ENCODE assay signal across 10 cellular contexts in genomic region chr5:175867587-175868347, GRCh38. TPM values are rescaled to one million over a fixed set of nuclear protein-coding genes. Genes with fewer than 3 reads are reported as not detected.
DNase-seq lines count a peak whose midpoint lies in the region; ATAC-seq, FAIRE-seq and TF ChIP-seq lines count a peak whose summit lies in the region.
"Had no signal": no experiment of that assay in that cellular context is flagged by ENCODE, and none has a peak within 500 bp of the region (broad histone marks: within the 10 kb centered on the region; RNA-seq: fewer than 3 reads in every experiment).

No MANE protein-coding gene starts in this region.

- H3K79me2 ChIP-seq in K562 (ENCODE audit: control insufficient read depth, insufficient read depth, low read length): no peaks in the 10 kb centered on the region

- H3K4me1 ChIP-seq in K562 (replicated peaks in 1 of 2; ENCODE audit: control insufficient read depth in 2 of 2, insufficient read depth in 2 of 2, low read length in 2 of 2): peaks cover 0 to 13% of the 10 kb centered on the region in 2 experiments; a peak in 2 of 5 replicates
- no peaks in the 10 kb centered on the region for H3K4me1 ChIP-seq in small intestine (ENCODE audit: control insufficient read depth in 2 of 2, insufficient read depth in 1 of 2, low read depth in 1 of 2, low read length in 1 of 2)
- peaks cover 0 to 15% (median 14%) of the 10 kb centered on the region in 6 donors for H3K4me1 ChIP-seq in spleen

- no peak for TF ChIP-seq EP300 in K562 (IDR thresholded peaks at IDR 0.05; ENCODE audit: low read length)

- H3K27me3 ChIP-seq in K562 (ENCODE audit: control insufficient read depth in 2 of 2, insufficient read depth in 2 of 2, low read length in 2 of 2) (peaks cover 0 to 4% of the 10 kb centered on the region in 2 experiments; a peak in 1 of 5 replicates), small intestine (ENCODE audit: control insufficient read depth in 2 of 2, insufficient read depth in 2 of 2, low read length in 2 of 2) (peaks cover 0 to 4% of the 10 kb centered on the region in 2 donors), spleen (replicated peaks in 1 of 7) (peaks cover 0 to 61% (median 23%) of the 10 kb centered on the region in 7 donors)

- H3K9me3 ChIP-seq in K562 (replicated peaks; ENCODE audit: control insufficient read depth, insufficient read depth, low read depth, low read length) (no peaks in the 10 kb centered on the region), small intestine (ENCODE audit: control insufficient read depth, low read depth) (no peaks in the 10 kb centered on the region), spleen (no peaks in the 10 kb centered on the region)

- no peak overlapping the region for H3K27ac Mint-ChIP-seq in activated CD4-positive, alpha-beta T cell treated with anti-CD3 and anti-CD28 coated beads, Interleukin-2, amount 10 ng/mL, durations not matched to agents 7 days and 5 days
- H3K27ac Mint-ChIP-seq: CD4-positive, alpha-beta T cell had no signal

- DNase-seq in activated CD4-positive, alpha-beta T cell treated with anti-CD3 and anti-CD28 coated beads for 48 hours: peak; percentile 41
- no peak for DNase-seq in activated CD4-positive, alpha-beta T cell treated with anti-CD3 and anti-CD28 coated beads, Interleukin-2, amount 10 ng/mL, durations not matched to agents 7 days and 5 days
- DNase-seq in NCI-H1105 (lab: John Stamatoyannopoulos, UW) (peak; percentile 31), K562 (ENCODE audit: extremely low read depth in 1 of 4, low spot score in 3 of 4) (peak; percentile 35 to 43 (median 40)), small intestine (peak; percentile 82), SKM-1 (lab: John Stamatoyannopoulos, UW; ENCODE audit: unreplicated experiment) (no peak), spleen (no peak)
- DNase-seq: CD4-positive, alpha-beta T cell had no signal

- H2AFZ ChIP-seq in K562 (ENCODE audit: low read depth, low read length): no peak overlapping the region

- FAIRE-seq in K562 (lab: Jason Lieb, UNC) (no peak), small intestine (lab: Jason Lieb, UNC) (no peak)

- under 1% methylated on average over 16 of the region's 16 CpGs for WGBS in K562 (ENCODE audit: insufficient coverage, low coverage, missing lambda C conversion rate)
- 46 to 57% (median 48%) methylated on average over 16 of the region's 16 CpGs for WGBS in small intestine, 3 donors
- 55 to 70% (median 64%) methylated on average over 12 to 16 of the region's 16 CpGs for WGBS in spleen, 5 donors

- intact Hi-C loops in K562 (cut with micrococcal nuclease) (no loop called here), spleen (cut with DNase I; ENCODE audit: low total_unique reads) (no loop called here)

- TF ChIP-seq POLR2A in K562 (conservative IDR thresholded peaks at IDR 0.05) (no peak), spleen (IDR thresholded peaks at IDR 0.05) (no peak)

- H3K27me3 Mint-ChIP-seq in activated CD4-positive, alpha-beta T cell treated with anti-CD3 and anti-CD28 coated beads, Interleukin-2, amount 10 ng/mL, durations not matched to agents 7 days and 5 days: peaks cover 20% of the 10 kb centered on the region

- TF ChIP-seq CTCF in K562 (IDR thresholded peaks at IDR 0.05 in 2 of 3, conservative IDR thresholded peaks at IDR 0.05 in 1 of 3; ENCODE audit: insufficient read depth in 2 of 3, low read depth in 1 of 3, low read length in 3 of 3) (peak in 2 of 3 experiments; percentile 36 to 37; a peak in 4 of 6 replicates), spleen (IDR thresholded peaks at IDR 0.05 in 8 of 11, conservative IDR thresholded peaks at IDR 0.05 in 3 of 11) (no peak)

- no peaks in the 10 kb centered on the region for H3K9me3 Mint-ChIP-seq in activated CD4-positive, alpha-beta T cell treated with anti-CD3 and anti-CD28 coated beads, Interleukin-2, amount 10 ng/mL, durations not matched to agents 7 days and 5 days
- H3K9me3 Mint-ChIP-seq: CD4-positive, alpha-beta T cell had no signal

- no peak overlapping the region for H3K27ac ChIP-seq in K562 (ENCODE audit: extremely low read depth, low read depth, low read length)
- H3K27ac ChIP-seq in small intestine (ENCODE audit: low read depth in 1 of 2, low read length in 1 of 2): no peak overlapping the region
- no peak overlapping the region for H3K27ac ChIP-seq in spleen
- H3K27ac ChIP-seq: KMS-11 had no signal

- BruUV-seq in K562 (replicated peaks; lab: Mats Ljungman, UMichigan): no TSS peak

- in situ Hi-C loops in K562 (cut with MboI): no loop called here

- TF ChIP-seq RAD21 in K562 (CRISPR knock-in tag; conservative IDR thresholded peaks at IDR 0.05 in 1 of 2, IDR thresholded peaks at IDR 0.05 in 1 of 2): 0 out of 4 replicates have a peak, but pooled peaks of 1 of the 2 experiments have one; percentile 22

- ATAC-seq in K562 (peak; percentile 63), GM21526 (IDR thresholded peaks at IDR 0.05; ENCODE audit: low FRiP score, unreplicated experiment) (no peak)

- peaks cover 6% of the 10 kb centered on the region; the same call in 1 of the 2 replicates for H4K20me1 ChIP-seq in K562 (replicated peaks; ENCODE audit: control insufficient read depth, insufficient read depth, low read length)

- POLR2A ChIA-PET in activated CD4-positive, alpha-beta T cell treated with anti-CD3 and anti-CD28 coated beads, Interleukin-2, amount 10 ng/mL, durations not matched to agents 7 days and 5 days (lab: Charles Lee): no interaction called here
- POLR2A ChIA-PET in K562 (lab: Yijun Ruan, JAX): no interaction called here

- H3K36me3 ChIP-seq in K562 (ENCODE audit: control insufficient read depth, insufficient read depth, low read length) (no peaks in the 10 kb centered on the region), small intestine (ENCODE audit: control insufficient read depth in 2 of 2, insufficient read depth in 2 of 2, low read length in 2 of 2) (no peaks in the 10 kb centered on the region), spleen (no peaks in the 10 kb centered on the region)

- no peak overlapping the region for H3K4me2 ChIP-seq in K562 (ENCODE audit: insufficient read depth, low read length)
- H3K4me2 ChIP-seq: KMS-11 had no signal

- CTCF ChIA-PET in activated CD4-positive, alpha-beta T cell treated with anti-CD3 and anti-CD28 coated beads, Interleukin-2, amount 10 ng/mL, durations not matched to agents 7 days and 5 days (lab: Charles Lee): no interaction called here
- CTCF ChIA-PET in K562 (lab: Yijun Ruan, JAX; ENCODE audit: low intra/inter-chr PET ratio): no interaction called here

- H3K9me1 ChIP-seq in K562 (ENCODE audit: control insufficient read depth, insufficient read depth, low read length): no peaks in the 10 kb centered on the region

- H3K4me1 Mint-ChIP-seq in activated CD4-positive, alpha-beta T cell treated with anti-CD3 and anti-CD28 coated beads, Interleukin-2, amount 10 ng/mL, durations not matched to agents 7 days and 5 days: no peaks in the 10 kb centered on the region

- H3K4me3 Mint-ChIP-seq in activated CD4-positive, alpha-beta T cell treated with anti-CD3 and anti-CD28 coated beads, Interleukin-2, amount 10 ng/mL, durations not matched to agents 7 days and 5 days: no peak overlapping the region
- H3K4me3 Mint-ChIP-seq: CD4-positive, alpha-beta T cell had no signal

- no peak overlapping the region; a peak in 1 of 4 replicates for H3K9ac ChIP-seq in K562 (ENCODE audit: insufficient read depth in 1 of 2, low read depth in 2 of 2, low read length in 2 of 2)
- H3K9ac ChIP-seq: KMS-11 had no signal

- no peaks in the 10 kb centered on the region for H3K36me3 Mint-ChIP-seq in activated CD4-positive, alpha-beta T cell treated with anti-CD3 and anti-CD28 coated beads, Interleukin-2, amount 10 ng/mL, durations not matched to agents 7 days and 5 days (ENCODE audit: low read depth)

- H3K4me3 ChIP-seq in K562 (no peak overlapping the region), small intestine (ENCODE audit: low read depth in 1 of 2, low read length in 2 of 2) (no peak overlapping the region), spleen (no peak overlapping the region)

TF ChIP-seq in K562, 482 proteins besides CTCF, POLR2A, EP300 and RAD21:
- TF ChIP-seq, protein P1, sequence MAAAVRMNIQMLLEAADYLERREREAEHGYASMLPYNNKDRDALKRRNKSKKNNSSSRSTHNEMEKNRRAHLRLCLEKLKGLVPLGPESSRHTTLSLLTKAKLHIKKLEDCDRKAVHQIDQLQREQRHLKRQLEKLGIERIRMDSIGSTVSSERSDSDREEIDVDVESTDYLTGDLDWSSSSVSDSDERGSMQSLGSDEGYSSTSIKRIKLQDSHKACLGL (CRISPR knock-in tag; IDR thresholded peaks at IDR 0.05; ENCODE audit: borderline replicate concordance, poor library complexity, severe bottlenecking): no peak
- TF ChIP-seq, protein P2, sequence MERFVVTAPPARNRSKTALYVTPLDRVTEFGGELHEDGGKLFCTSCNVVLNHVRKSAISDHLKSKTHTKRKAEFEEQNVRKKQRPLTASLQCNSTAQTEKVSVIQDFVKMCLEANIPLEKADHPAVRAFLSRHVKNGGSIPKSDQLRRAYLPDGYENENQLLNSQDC (CRISPR knock-in tag; IDR thresholded peaks at IDR 0.05): no peak
- TF ChIP-seq LCOR (CRISPR knock-in tag; IDR thresholded peaks at IDR 0.05) (no peak), NFE2 (IDR thresholded peaks at IDR 0.05; ENCODE audit: low read depth) (no peak), NFIC (IDR thresholded peaks at IDR 0.05) (peak; percentile 87), ZZZ3 (IDR thresholded peaks at IDR 0.05) (no peak), EGR1 (conservative IDR thresholded peaks at IDR 0.05) (peak; percentile 84)

RNA-seq across cellular contexts. Expression of gene CPLX2, which starts 3.6 kb away (rescaled TPM):
- total RNA-seq in activated CD4-positive, alpha-beta T cell treated with anti-CD3 and anti-CD28 coated beads, Interleukin-2, amount 10 ng/mL, durations not matched to agents 7 days and 5 days: not detected
- total RNA-seq in K562 (2011; cell fraction: chromatin; rRNA removed; ENCODE audit: low replicate concordance): not detected in 2 replicates
- total RNA-seq in K562 (2011; cell fraction: nucleolus; rRNA removed): not detected in 2 replicates
- total RNA-seq in K562 (2011; cell fraction: nucleoplasm; rRNA removed): not detected in 2 replicates
- total RNA-seq in K562 (2014; rRNA removed) (not detected in 2 replicates), K562 (2014; rRNA removed; fragmentation: Illumina TruSeq; extraction: Trizol) (not detected in 2 replicates), K562 (2015; rRNA removed; fragmentation: Illumina TruSeq; extraction: Trizol) (not detected in 2 replicates), K562 (2021) (0.04 TPM in 1 of 2 replicates, not detected in the other), spleen (not detected)
- polyA plus RNA-seq in K562 (2011; rRNA removed) (not detected in 2 replicates), K562 (2014; fragmentation: Illumina TruSeq; extraction: Trizol) (not detected in 2 replicates), K562 (2014; fragmentation: Nextera tagmentation; extraction: Ambion mirVana) (not detected), K562 (2014; rRNA removed) (not detected in 2 replicates), small intestine (1 to 10 TPM in 1 of 3 donors, under 1 TPM in 2; 0.22 to 9.6 (median 0.27) TPM), spleen (under 1 TPM in 1 of 3 donors, not detected in 2; 0.10 TPM)
- not detected in 2 replicates for polyA plus RNA-seq in K562 (2011; cell fraction: cytosol; rRNA removed)
- polyA plus RNA-seq in K562 (2011; cell fraction: nucleus; rRNA removed): not detected in 2 replicates
- polyA plus RNA-seq in K562 (2012): 0.01 TPM in 1 of 2 replicates, not detected in the other
- not detected in 2 replicates for polyA minus RNA-seq in K562 (2011; rRNA and poly(A)+ RNA removed)
- polyA minus RNA-seq in K562 (2011; cell fraction: cytosol; rRNA and poly(A)+ RNA removed): not detected in 2 replicates
- not detected in 2 replicates for polyA minus RNA-seq in K562 (2011; cell fraction: nucleus; rRNA and poly(A)+ RNA removed)
- total RNA-seq: CD4-positive, alpha-beta T cell had no signal

Comparison
In these comparisons a context has a peak if more than half of its experiments do, and no peak if none do; other contexts are left out.
1. DNase-seq: peak in activated CD4-positive, alpha-beta T cell treated with anti-CD3 and anti-CD28 coated beads for 48 hours (single experiment), NCI-H1105 (single experiment), K562 (4 of 4) and small intestine (single experiment); none in activated CD4-positive, alpha-beta T cell treated with anti-CD3 and anti-CD28 coated beads, Interleukin-2, amount 10 ng/mL, durations not matched to agents 7 days and 5 days (single experiment), SKM-1 (single experiment) and spleen (single experiment).
2. CTCF ChIP-seq: peak in K562 (2 of 3); none in spleen (0 of 11).